In the genomic region with DNA sequence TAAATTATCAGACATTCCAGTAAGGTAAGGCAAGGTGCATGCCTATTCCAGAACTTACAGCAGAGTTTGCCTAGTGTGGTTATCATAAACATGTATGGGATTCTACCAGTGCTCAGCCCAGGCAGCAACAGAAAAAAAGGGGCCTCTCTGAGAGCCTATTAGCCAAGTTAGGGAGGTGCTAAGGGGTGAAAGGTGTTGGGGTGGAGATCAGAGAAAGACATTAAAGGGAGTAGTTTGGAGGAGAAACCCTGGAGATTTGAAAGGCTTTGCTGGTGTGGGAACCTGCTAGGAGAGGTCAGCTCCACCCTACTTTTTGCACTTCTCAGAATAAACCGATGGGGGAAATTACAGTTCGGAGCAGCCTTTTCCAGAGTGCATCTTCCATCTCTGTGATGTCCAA, we compare ENCODE assay signal across 8 cellular contexts. TPM values are rescaled to one million over a fixed set of nuclear protein-coding genes. Genes with fewer than 3 reads are reported as not detected.
DNase-seq lines count a peak whose midpoint lies in the region; TF ChIP-seq lines count a peak whose summit lies in the region.

No MANE protein-coding gene starts in this region.

- 55 to 64% (median 62%) methylated on average over 2 of the region's 2 CpGs for WGBS in adrenal gland, 4 donors

- H3K4me1 ChIP-seq in iPS-20b (ENCODE audit: insufficient read depth, low read length) (peaks cover 15% of the 10 kb centered on the region), subcutaneous abdominal adipose tissue (ENCODE audit: control insufficient read depth in 5 of 5, insufficient read depth in 5 of 5, low read length in 5 of 5) (peaks cover 16 to 72% (median 68%) of the 10 kb centered on the region in 5 donors), adrenal gland (replicated peaks in 1 of 2) (peaks cover 21 to 68% of the 10 kb centered on the region in 2 donors)

- TF ChIP-seq POLR2A in adrenal gland (IDR thresholded peaks at IDR 0.05): no peak

- H3K27me3 Mint-ChIP-seq in activated T-cell treated with anti-CD3 and anti-CD28 coated beads, Interleukin-2, amount 50 U/mL, for 24 hours: no peaks in the 10 kb centered on the region
- H3K27me3 Mint-ChIP-seq in activated CD4-positive, alpha-beta memory T cell treated with anti-CD3 and anti-CD28 coated beads, Interleukin-2, amount 10 ng/mL, durations not matched to agents 7 days and 5 days: no peaks in the 10 kb centered on the region

- peak overlapping the region; percentile 94 for H3K27ac Mint-ChIP-seq in activated T-cell treated with anti-CD3 and anti-CD28 coated beads, Interleukin-2, amount 50 U/mL, for 24 hours
- H3K27ac Mint-ChIP-seq in activated CD4-positive, alpha-beta memory T cell treated with anti-CD3 and anti-CD28 coated beads, Interleukin-2, amount 10 ng/mL, durations not matched to agents 7 days and 5 days: peak overlapping the region; percentile 92

- H3K4me3 ChIP-seq in iPS-20b (ENCODE audit: low read length) (0 out of 2 replicates have a peak overlapping the region, but pooled peaks have one; percentile 99), subcutaneous abdominal adipose tissue (ENCODE audit: low read depth in 1 of 5, low read length in 5 of 5) (peak overlapping the region in 3 of 5 donors; percentile 4 to 88 (median 12)), adrenal gland (no peak overlapping the region)

- H3K27me3 ChIP-seq in iPS-20b (ENCODE audit: insufficient read depth, low read length): no peaks in the 10 kb centered on the region
- no peaks in the 10 kb centered on the region for H3K27me3 ChIP-seq in subcutaneous abdominal adipose tissue (ENCODE audit: control insufficient read depth in 5 of 5, insufficient read depth in 4 of 5, low read length in 5 of 5)
- H3K27me3 ChIP-seq in adrenal gland: no peaks in the 10 kb centered on the region

- H3K4me3 Mint-ChIP-seq in activated T-cell treated with anti-CD3 and anti-CD28 coated beads, Interleukin-2, amount 50 U/mL, for 24 hours: peak overlapping the region; percentile 91
- H3K4me3 Mint-ChIP-seq in activated CD4-positive, alpha-beta memory T cell treated with anti-CD3 and anti-CD28 coated beads, Interleukin-2, amount 10 ng/mL, durations not matched to agents 7 days and 5 days: peak overlapping the region; percentile 93

- H3K27ac ChIP-seq in iPS-20b (ENCODE audit: low read length): no peak overlapping the region
- H3K27ac ChIP-seq in subcutaneous abdominal adipose tissue (ENCODE audit: low read depth, low read length): peak overlapping the region; percentile 96
- no peak overlapping the region for H3K27ac ChIP-seq in adrenal gland

- peaks cover 69% of the 10 kb centered on the region for H3K4me1 Mint-ChIP-seq in activated T-cell treated with anti-CD3 and anti-CD28 coated beads, Interleukin-2, amount 50 U/mL, for 24 hours (ENCODE audit: low read depth)
- H3K4me1 Mint-ChIP-seq in activated CD4-positive, alpha-beta memory T cell treated with anti-CD3 and anti-CD28 coated beads, Interleukin-2, amount 10 ng/mL, durations not matched to agents 7 days and 5 days: peaks cover 68% of the 10 kb centered on the region

- POLR2A ChIA-PET in activated CD4-positive, alpha-beta memory T cell treated with anti-CD3 and anti-CD28 coated beads, Interleukin-2, amount 10 ng/mL, durations not matched to agents 7 days and 5 days (lab: Charles Lee): interaction anchor here (0.6 to 9.9 kb wide), 10 partner anchors 10 to 490 kb away, joined by 3 to 260 read pairs (median 6); partner anchors contain the start of gene CXCR1

- peaks cover 80% of the 10 kb centered on the region for H3K36me3 Mint-ChIP-seq in activated T-cell treated with anti-CD3 and anti-CD28 coated beads, Interleukin-2, amount 50 U/mL, for 24 hours (ENCODE audit: low read depth)
- peaks cover 77% of the 10 kb centered on the region for H3K36me3 Mint-ChIP-seq in activated CD4-positive, alpha-beta memory T cell treated with anti-CD3 and anti-CD28 coated beads, Interleukin-2, amount 10 ng/mL, durations not matched to agents 7 days and 5 days (ENCODE audit: low read depth)

- no peak for DNase-seq in activated T-cell treated with anti-CD3 and anti-CD28 coated beads, Interleukin-2, amount 50 U/mL, for 24 hours
- no peak for DNase-seq in activated T-cell treated with anti-CD3 and anti-CD28 coated beads, Interleukin-2, amount 50 U/mL, for 1 hour
- DNase-seq in activated CD4-positive, alpha-beta memory T cell treated with anti-CD3 and anti-CD28 coated beads, Interleukin-2, amount 10 ng/mL, durations not matched to agents 7 days and 5 days: no peak
- DNase-seq in NCI-H446 treated with DMSO at 0.1 percent for 48 hours (lab: John Stamatoyannopoulos, UW) (no peak), NCI-H1694 (lab: John Stamatoyannopoulos, UW) (no peak), adrenal gland (no peak)

- no peaks in the 10 kb centered on the region for H3K9me3 Mint-ChIP-seq in activated T-cell treated with anti-CD3 and anti-CD28 coated beads, Interleukin-2, amount 50 U/mL, for 24 hours
- no peaks in the 10 kb centered on the region for H3K9me3 Mint-ChIP-seq in activated CD4-positive, alpha-beta memory T cell treated with anti-CD3 and anti-CD28 coated beads, Interleukin-2, amount 10 ng/mL, durations not matched to agents 7 days and 5 days

- H3K9me3 ChIP-seq in iPS-20b (ENCODE audit: insufficient read depth, low read depth, low read length) (no peaks in the 10 kb centered on the region), subcutaneous abdominal adipose tissue (ENCODE audit: control insufficient read depth in 5 of 5, low read length in 5 of 5) (no peaks in the 10 kb centered on the region), adrenal gland (replicated peaks in 1 of 3) (no peaks in the 10 kb centered on the region)

- CTCF ChIA-PET in activated CD4-positive, alpha-beta memory T cell treated with anti-CD3 and anti-CD28 coated beads, Interleukin-2, amount 10 ng/mL, durations not matched to agents 7 days and 5 days (lab: Charles Lee): interaction anchor here (1.1 to 6.2 kb wide), 6 partner anchors 10 to 177 kb away, joined by 3 to 62 read pairs (median 6); partner anchors contain the start of genes AAMP, CXCR1 and PNKD

- H3K9ac ChIP-seq in iPS-20b (ENCODE audit: low read depth, low read length) (peak overlapping the region; percentile 45; the same call in 1 of the 2 replicates), subcutaneous abdominal adipose tissue (ENCODE audit: low read length in 5 of 5) (peak overlapping the region in 2 of 5 donors; percentile 17 to 64)

- TF ChIP-seq CTCF in adrenal gland (IDR thresholded peaks at IDR 0.05): no peak

- intact Hi-C loops in adrenal gland (cut with DNase I): no loop called here

- H3K36me3 ChIP-seq in iPS-20b (ENCODE audit: insufficient read depth, low read depth, low read length) (peaks cover 37% of the 10 kb centered on the region), subcutaneous abdominal adipose tissue (ENCODE audit: control insufficient read depth in 5 of 5, insufficient read depth in 5 of 5, low read length in 5 of 5) (peaks cover 5 to 12% (median 9%) of the 10 kb centered on the region in 5 donors), adrenal gland (replicated peaks in 1 of 2) (no peaks in the 10 kb centered on the region)

RNA-seq across cellular contexts. Expression of gene ARPC2, which starts 2.9 kb away (rescaled TPM):
- 100 to 1,000 TPM; 765 to 778 TPM for total RNA-seq in activated CD4-positive, alpha-beta memory T cell treated with anti-CD3 and anti-CD28 coated beads, Interleukin-2, amount 10 ng/mL, durations not matched to agents 7 days and 5 days
- 100 to 1,000 TPM; 122 to 254 (median 193) TPM for total RNA-seq in adrenal gland
- 100 to 1,000 TPM in 2 of 3 donors, 10 to 100 TPM in 1; 93.5 to 284 (median 118) TPM for polyA plus RNA-seq in adrenal gland

RNA-seq across cellular contexts. Expression of gene GPBAR1, which starts 40.9 kb away (rescaled TPM):
- under 1 TPM; 0.68 to 0.75 TPM for total RNA-seq in activated CD4-positive, alpha-beta memory T cell treated with anti-CD3 and anti-CD28 coated beads, Interleukin-2, amount 10 ng/mL, durations not matched to agents 7 days and 5 days
- 10 to 100 TPM in 1 of 8 donors, 1 to 10 TPM in 7; 2.6 to 15.3 (median 4.1) TPM for total RNA-seq in adrenal gland
- polyA plus RNA-seq in adrenal gland: 1 to 10 TPM in 2 of 3 donors, under 1 TPM in 1; 0.11 to 4.0 (median 2.1) TPM

RNA-seq across cellular contexts. Expression of gene AAMP, which starts 50.0 kb away (rescaled TPM):
- 10 to 100 TPM; 44.2 to 46.8 TPM for total RNA-seq in activated CD4-positive, alpha-beta memory T cell treated with anti-CD3 and anti-CD28 coated beads, Interleukin-2, amount 10 ng/mL, durations not matched to agents 7 days and 5 days
- total RNA-seq in adrenal gland: 100 to 1,000 TPM in 5 of 8 donors, 10 to 100 TPM in 3; 84.9 to 314 (median 110) TPM
- polyA plus RNA-seq in adrenal gland: 100 to 1,000 TPM in 1 of 3 donors, 10 to 100 TPM in 2; 54.8 to 129 (median 89.0) TPM

RNA-seq across cellular contexts. Expression of gene PNKD, which starts 50.4 kb away (rescaled TPM):
- 10 to 100 TPM; 30.1 to 31.8 TPM for total RNA-seq in activated CD4-positive, alpha-beta memory T cell treated with anti-CD3 and anti-CD28 coated beads, Interleukin-2, amount 10 ng/mL, durations not matched to agents 7 days and 5 days
- total RNA-seq in adrenal gland: 100 to 1,000 TPM in 3 of 8 donors, 10 to 100 TPM in 5; 48.8 to 118 (median 87.4) TPM
- polyA plus RNA-seq in adrenal gland: 100 to 1,000 TPM in 2 of 3 donors, 10 to 100 TPM in 1; 56.9 to 181 (median 139) TPM

RNA-seq across cellular contexts. Expression of gene CXCR1, which starts 53.2 kb away (rescaled TPM):
- 1 to 10 TPM; 2.7 to 3.0 TPM for total RNA-seq in activated CD4-positive, alpha-beta memory T cell treated with anti-CD3 and anti-CD28 coated beads, Interleukin-2, amount 10 ng/mL, durations not matched to agents 7 days and 5 days
- under 1 TPM in 6 of 8 donors, not detected in 2; 0.07 to 0.68 (median 0.15) TPM for total RNA-seq in adrenal gland
- polyA plus RNA-seq in adrenal gland: under 1 TPM; 0.07 to 0.24 (median 0.20) TPM

Comparison
In these comparisons a context has a peak if more than half of its experiments do, and no peak if none do; other contexts are left out.
1. H3K4me3 ChIP-seq: peak in iPS-20b (single experiment) and subcutaneous abdominal adipose tissue (3 of 5); none in adrenal gland (0 of 4).